ENCODE assay signal across 8 cellular contexts in the genomic region with DNA sequence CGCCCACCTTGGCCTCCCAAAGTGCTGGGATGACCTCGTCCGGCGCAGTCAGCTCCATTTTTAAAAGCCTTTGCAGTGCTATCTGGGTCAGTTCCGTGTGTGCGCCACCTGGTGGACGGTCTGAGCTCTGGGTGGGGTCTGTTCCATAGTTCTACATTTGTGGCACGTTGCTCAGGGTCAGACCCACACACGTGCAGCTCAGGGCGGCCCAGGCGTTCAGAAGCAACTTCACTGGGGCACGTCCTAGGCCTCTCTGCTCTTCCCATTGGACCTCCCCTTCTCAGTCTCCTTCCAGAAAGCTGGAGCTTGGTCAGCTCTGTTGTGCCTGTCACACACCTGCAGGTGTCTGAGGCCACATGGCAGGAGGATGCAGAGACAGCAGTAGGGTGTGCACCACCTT.
DNase-seq lines count a peak whose midpoint lies in the region; FAIRE-seq and TF ChIP-seq lines count a peak whose summit lies in the region.

No MANE protein-coding gene starts in this region.

- no peak overlapping the region for H2AFZ ChIP-seq in MM.1S (ENCODE audit: low read length)

- peak; percentile 60 for TF ChIP-seq CTCF in MM.1S (IDR thresholded peaks at IDR 0.05; ENCODE audit: low read length)

- H3K27me3 ChIP-seq in MM.1S (replicated peaks; ENCODE audit: insufficient read depth, low read length): peaks cover 72% of the 10 kb centered on the region

- peaks cover 7% of the 10 kb centered on the region; the same call in 1 of the 2 replicates for H3K4me1 ChIP-seq in MM.1S (ENCODE audit: low read length)

- H3K9me3 ChIP-seq in MM.1S (replicated peaks; ENCODE audit: insufficient read depth, low read length): no peaks in the 10 kb centered on the region

- H3K4me1 Mint-ChIP-seq in activated naive CD4-positive, alpha-beta T cell treated with anti-CD3 and anti-CD28 coated beads, Interleukin-2, amount 10 ng/mL, durations not matched to agents 7 days and 5 days: peaks cover 78% of the 10 kb centered on the region

- no peaks in the 10 kb centered on the region for H4K20me1 ChIP-seq in MM.1S (ENCODE audit: insufficient read depth, low read length)

- no peak for TF ChIP-seq POLR2A in GM12891 (IDR thresholded peaks at IDR 0.05; ENCODE audit: low read depth, low read length)

- no peak overlapping the region for H3K9ac ChIP-seq in MM.1S (ENCODE audit: low read length)

- no peak overlapping the region for H3K4me2 ChIP-seq in MM.1S (ENCODE audit: low read depth, low read length)

- no peaks in the 10 kb centered on the region for H3K36me3 ChIP-seq in MM.1S (replicated peaks; ENCODE audit: insufficient read depth, low read length)

- no peak overlapping the region for H3K4me3 Mint-ChIP-seq in activated naive CD4-positive, alpha-beta T cell treated with anti-CD3 and anti-CD28 coated beads, Interleukin-2, amount 10 ng/mL, durations not matched to agents 7 days and 5 days

- no peak for FAIRE-seq in GM12891 (lab: Jason Lieb, UNC)

- no peaks in the 10 kb centered on the region for H3F3A ChIP-seq in MM.1S (ENCODE audit: insufficient read depth, low read length)

- H3K27ac ChIP-seq in MM.1S (ENCODE audit: low read length): no peak overlapping the region

- peaks cover 48% of the 10 kb centered on the region for H3K9me3 Mint-ChIP-seq in activated naive CD4-positive, alpha-beta T cell treated with anti-CD3 and anti-CD28 coated beads, Interleukin-2, amount 10 ng/mL, durations not matched to agents 7 days and 5 days

- H3K79me2 ChIP-seq in MM.1S (ENCODE audit: low read length): no peaks in the 10 kb centered on the region

- H3K27me3 Mint-ChIP-seq in activated naive CD4-positive, alpha-beta T cell treated with anti-CD3 and anti-CD28 coated beads, Interleukin-2, amount 10 ng/mL, durations not matched to agents 7 days and 5 days: peaks cover 9% of the 10 kb centered on the region

- CTCF ChIA-PET in activated naive CD4-positive, alpha-beta T cell treated with anti-CD3 and anti-CD28 coated beads, Interleukin-2, amount 10 ng/mL, durations not matched to agents 7 days and 5 days (lab: Charles Lee): interaction anchor here (0.7 to 1.2 kb wide), 2 partner anchors 42 to 216 kb away, joined by 3 to 4 read pairs; no protein-coding TSS in a partner anchor

- H3K36me3 Mint-ChIP-seq in activated naive CD4-positive, alpha-beta T cell treated with anti-CD3 and anti-CD28 coated beads, Interleukin-2, amount 10 ng/mL, durations not matched to agents 7 days and 5 days: peaks cover 52% of the 10 kb centered on the region

- H3K9me2 ChIP-seq in MM.1S (replicated peaks; ENCODE audit: insufficient read depth, low read length): no peaks in the 10 kb centered on the region

- H3K4me3 ChIP-seq in MM.1S (ENCODE audit: low read length): no peak overlapping the region

- no peak for DNase-seq in activated naive CD4-positive, alpha-beta T cell treated with anti-CD3 and anti-CD28 coated beads, Interleukin-2, amount 10 ng/mL, durations not matched to agents 7 days and 5 days
- no peak for DNase-seq in activated naive CD4-positive, alpha-beta T cell treated with anti-CD3 and anti-CD28 coated beads, Interleukin-2, amount 50 U/mL, for 16 hours
- peak; percentile 51 for DNase-seq in MM.1S
- DNase-seq in dermis blood vessel endothelial cell: peak; percentile 63
- DNase-seq in stimulated activated CD4-positive, alpha-beta T cell treated with anti-CD3 and anti-CD28 coated beads, Interleukin-4, amount 100 ng/mL, for 24 hours: peak; percentile 12
- no peak for DNase-seq in GM12891 (ENCODE audit: insufficient read length, low spot score)
- no peak for DNase-seq in islet precursor cell
- DNase-seq in medulla oblongata (ENCODE audit: extremely low spot score): no peak

- peak overlapping the region; percentile 42 for H3K27ac Mint-ChIP-seq in activated naive CD4-positive, alpha-beta T cell treated with anti-CD3 and anti-CD28 coated beads, Interleukin-2, amount 10 ng/mL, durations not matched to agents 7 days and 5 days

TF ChIP-seq in GM12891, 5 proteins besides CTCF, POLR2A, EP300 and RAD21:
- TF ChIP-seq POU2F2 (IDR thresholded peaks at IDR 0.05; ENCODE audit: low read depth, low read length): no peak
- no peak for TF ChIP-seq SPI1 (IDR thresholded peaks at IDR 0.05; ENCODE audit: low read depth, low read length)
- no peak for TF ChIP-seq POLR2AphosphoS5 (IDR thresholded peaks at IDR 0.05; ENCODE audit: low read depth, low read length)
- TF ChIP-seq PAX5 (IDR thresholded peaks at IDR 0.05; ENCODE audit: insufficient read depth, low read length, severe bottlenecking): no peak
- no peak for TF ChIP-seq TAF1 (IDR thresholded peaks at IDR 0.05; ENCODE audit: low read depth, low read length)

Comparison
In these comparisons a context has a peak if more than half of its experiments do, and no peak if none do; other contexts are left out.
1. DNase-seq: peak in MM.1S (single experiment), dermis blood vessel endothelial cell (single experiment) and stimulated activated CD4-positive, alpha-beta T cell treated with anti-CD3 and anti-CD28 coated beads, Interleukin-4, amount 100 ng/mL, for 24 hours (single experiment); none in activated naive CD4-positive, alpha-beta T cell treated with anti-CD3 and anti-CD28 coated beads, Interleukin-2, amount 10 ng/mL, durations not matched to agents 7 days and 5 days (single experiment), activated naive CD4-positive, alpha-beta T cell treated with anti-CD3 and anti-CD28 coated beads, Interleukin-2, amount 50 U/mL, for 16 hours (single experiment), GM12891 (single experiment), islet precursor cell (single experiment) and medulla oblongata (single experiment).